ENCODE assay signal across 8 cellular contexts in genomic region chr19:55674841-55675660, GRCh38. TPM values are rescaled to one million over a fixed set of nuclear protein-coding genes. Genes with fewer than 3 reads are reported as not detected.
A peak's percentile ranks its signal among the peaks of the same experiment; 100 is the strongest.
DNase-seq lines count a peak whose midpoint lies in the region; FAIRE-seq and TF ChIP-seq lines count a peak whose summit lies in the region.

EPN1 (plus strand) TSS chr19:55675226; CDS start chr19:55678628, 3,402 bp downstream.

- no peak within 1 kb of the TSS for H4K8ac ChIP-seq in neuronal stem cell (ENCODE audit: low read depth, low read length)

- peak within 1 kb of the TSS; percentile 92 for H3K23ac ChIP-seq in neuronal stem cell (ENCODE audit: low read depth, low read length, poor library complexity)

- no peak for FAIRE-seq in frontal cortex (lab: Jason Lieb, UNC)

- no peak for TF ChIP-seq CTCF in HFF-Myc (IDR thresholded peaks at IDR 0.05; ENCODE audit: low read depth, low read length, missing control alignments)

- H3K27me3 ChIP-seq in neuronal stem cell (ENCODE audit: control insufficient read depth in 3 of 3, insufficient read depth in 3 of 3, low read depth in 1 of 3, low read length in 3 of 3) (no peaks in the 10 kb centered on the region), subcutaneous abdominal adipose tissue (ENCODE audit: control insufficient read depth in 5 of 5, insufficient read depth in 4 of 5, low read length in 5 of 5) (no peaks in the 10 kb centered on the region)

- H4K91ac ChIP-seq in neuronal stem cell (ENCODE audit: low read depth, low read length, poor library complexity), result no peak within 1 kb of the TSS

- peaks cover 8 to 23% of the 10 kb centered on the region in 2 donors for H3K4me1 ChIP-seq in neuronal stem cell (ENCODE audit: control insufficient read depth in 2 of 2, insufficient read depth in 1 of 2, low read depth in 1 of 2, low read length in 2 of 2)
- peaks cover 12 to 55% (median 52%) of the 10 kb centered on the region in 5 donors for H3K4me1 ChIP-seq in subcutaneous abdominal adipose tissue (ENCODE audit: control insufficient read depth in 5 of 5, insufficient read depth in 5 of 5, low read length in 5 of 5)

- WGBS in neuronal stem cell (ENCODE audit: extremely low coverage in 2 of 2, insufficient read length in 2 of 2, insufficient replicate concordance in 1 of 2), 2 donors, result no CpG with 5 or more reads among the region's 101 CpGs

- peak; percentile 89 for DNase-seq in GF-D8 (lab: John Stamatoyannopoulos, UW)
- DNase-seq in HFF-Myc (ENCODE audit: extremely low read depth, low read depth), result peak; percentile 86
- peak; percentile 98 for DNase-seq in NAMALWA (ENCODE audit: low spot score)
- peak; percentile 95 for DNase-seq in SK-MEL-5 (ENCODE audit: low read depth, low spot score)
- peak; percentile 98 for DNase-seq in activated naive CD4-positive, alpha-beta T cell treated with Interleukin-2 at 50 U/mL for 16 hours
- DNase-seq in frontal cortex (ENCODE audit: low spot score in 2 of 2), result peak; percentile 100
- DNase-seq in neuronal stem cell (ENCODE audit: low spot score), result peak; percentile 94

- peaks cover 34 to 70% of the 10 kb centered on the region in 2 donors for H3K36me3 ChIP-seq in neuronal stem cell (replicated peaks in 1 of 2; ENCODE audit: control insufficient read depth in 2 of 2, insufficient read depth in 2 of 2, low read length in 2 of 2)
- H3K36me3 ChIP-seq in subcutaneous abdominal adipose tissue (ENCODE audit: control insufficient read depth in 5 of 5, insufficient read depth in 5 of 5, low read length in 5 of 5), result peaks cover 0 to 38% (median 32%) of the 10 kb centered on the region in 5 donors

- H2BK5ac ChIP-seq in neuronal stem cell (ENCODE audit: low read length), result no peak within 1 kb of the TSS

- no peak within 1 kb of the TSS for H3K14ac ChIP-seq in neuronal stem cell (ENCODE audit: low read length)

- H3K9me3 ChIP-seq in neuronal stem cell (replicated peaks in 1 of 2; ENCODE audit: control insufficient read depth in 2 of 2, insufficient read depth in 1 of 2, low read depth in 1 of 2, low read length in 2 of 2) (no peaks in the 10 kb centered on the region), subcutaneous abdominal adipose tissue (ENCODE audit: control insufficient read depth in 5 of 5, low read length in 5 of 5) (no peaks in the 10 kb centered on the region)

- peak within 1 kb of the TSS; percentile 77 for H3K4me3 ChIP-seq in HFF-Myc (replicated peaks; ENCODE audit: low read depth, low read length)
- H3K4me3 ChIP-seq in neuronal stem cell (ENCODE audit: low read length in 2 of 2), result peak within 1 kb of the TSS; percentile 92 to 98
- peak within 1 kb of the TSS; percentile 92 to 97 (median 95) for H3K4me3 ChIP-seq in subcutaneous abdominal adipose tissue (ENCODE audit: low read depth in 1 of 5, low read length in 5 of 5)

- in situ Hi-C loops in SK-MEL-5 (cut with HindIII; ENCODE audit: low pct_unique_long_range_greater_than_20kb, low sequenced_read_pairs), result no loop called here

- H3K79me1 ChIP-seq in neuronal stem cell (ENCODE audit: low read depth, low read length), result peaks cover 23% of the 10 kb centered on the region

- H2AK5ac ChIP-seq in neuronal stem cell (ENCODE audit: low read depth, low read length), result no peak within 1 kb of the TSS

- H3K4me2 ChIP-seq in neuronal stem cell (ENCODE audit: insufficient read depth, low read length, poor library complexity, severe bottlenecking), result peak within 1 kb of the TSS; percentile 84

- H2BK12ac ChIP-seq in neuronal stem cell (ENCODE audit: low read length), result no peak within 1 kb of the TSS

- H3K4ac ChIP-seq in neuronal stem cell (ENCODE audit: low read length), result no peak within 1 kb of the TSS

- no peak within 1 kb of the TSS for H2BK15ac ChIP-seq in neuronal stem cell (ENCODE audit: low read length)

- H3K18ac ChIP-seq in neuronal stem cell (ENCODE audit: low read length), result peak within 1 kb of the TSS; percentile 96

- peak within 1 kb of the TSS; percentile 88 for H2AFZ ChIP-seq in neuronal stem cell (ENCODE audit: low read length)

- peak within 1 kb of the TSS; percentile 53 for H3K27ac ChIP-seq in neuronal stem cell (replicated peaks; ENCODE audit: low read length)
- H3K27ac ChIP-seq in subcutaneous abdominal adipose tissue (ENCODE audit: low read depth, low read length), result peak within 1 kb of the TSS; percentile 86

- H2BK120ac ChIP-seq in neuronal stem cell (ENCODE audit: low read depth, low read length), result no peak within 1 kb of the TSS

- H3K9ac ChIP-seq in neuronal stem cell (ENCODE audit: low read depth, low read length, poor library complexity) (peak within 1 kb of the TSS; percentile 99), subcutaneous abdominal adipose tissue (ENCODE audit: low read length in 5 of 5) (peak within 1 kb of the TSS; percentile 98 to 99 (median 99))

RNA-seq across cellular contexts. Expression of gene EPN1, which starts in this region (rescaled TPM):
- total RNA-seq in SK-MEL-5 (2014; rRNA removed; shearing (Covaris generic)), result 25.3 and 29.0 TPM in 2 replicates
- polyA plus RNA-seq in SK-MEL-5 (2015; cell fraction: cytosol; rRNA removed), result 184 and 238 TPM in 2 replicates
- 20.4 and 31.2 TPM in 2 replicates for polyA plus RNA-seq in SK-MEL-5 (2015; cell fraction: nucleus; rRNA removed)
- total RNA-seq in frontal cortex, result 16.7 TPM
- 91.8 TPM for polyA plus RNA-seq in neuronal stem cell (2013, experiment 1 of 2)
- 89.2 TPM for polyA plus RNA-seq in neuronal stem cell (2013, experiment 2 of 2)

Comparison
In these comparisons a context has a peak if more than half of its experiments do, and no peak if none do; other contexts are left out.
1. Peak in every context shown above with its lines: DNase-seq, H3K4me3 ChIP-seq and H3K27ac ChIP-seq.